ENCODE assay signal across 18 cellular contexts in genomic region chr18:57811477-57812125, GRCh38. TPM values are rescaled to one million over a fixed set of nuclear protein-coding genes. Genes with fewer than 3 reads are reported as not detected.
A peak's percentile ranks its signal among the peaks of the same experiment; 100 is the strongest.
DNase-seq lines count a peak whose midpoint lies in the region; ATAC-seq and FAIRE-seq lines count a peak whose summit lies in the region.
"Had no signal": no experiment of that assay in that cellular context is flagged by ENCODE, and none has a peak within 500 bp of the region (broad histone marks: within the 10 kb centered on the region; RNA-seq: fewer than 3 reads in every experiment).

No MANE protein-coding gene starts in this region.

- H3K9me3 ChIP-seq in small intestine (ENCODE audit: control insufficient read depth, low read depth), result no peaks in the 10 kb centered on the region
- H3K9me3 ChIP-seq: BE2C, Peyer's patch, SJCRH30 had no signal

- no peak overlapping the region for H3K4me3 ChIP-seq in small intestine (ENCODE audit: low read depth in 1 of 2, low read length in 2 of 2)
- H3K4me3 ChIP-seq: MG63, Peyer's patch, SJCRH30 had no signal

- no peak for ATAC-seq in HG03439 (IDR thresholded peaks at IDR 0.05; ENCODE audit: unreplicated experiment)

- peaks cover 0 to 6% of the 10 kb centered on the region in 2 donors for H3K4me1 ChIP-seq in small intestine (ENCODE audit: control insufficient read depth in 2 of 2, insufficient read depth in 1 of 2, low read depth in 1 of 2, low read length in 1 of 2)
- H3K4me1 ChIP-seq: BE2C, Peyer's patch, SJCRH30 had no signal

- H3K27me3 ChIP-seq in small intestine (ENCODE audit: control insufficient read depth in 2 of 2, insufficient read depth in 2 of 2, low read length in 2 of 2), result no peaks in the 10 kb centered on the region
- H3K27me3 ChIP-seq: BE2C, MG63, Peyer's patch, SJCRH30 had no signal

- no peak for FAIRE-seq in RCC 7860 (lab: Jason Lieb, UNC)
- no peak for FAIRE-seq in small intestine (lab: Jason Lieb, UNC)

- no peak overlapping the region for H3K27ac ChIP-seq in small intestine (ENCODE audit: low read depth in 1 of 2, low read length in 1 of 2)
- H3K27ac ChIP-seq: KMS-11, Peyer's patch, SJCRH30 had no signal

- WGBS in small intestine, 3 donors, result 50 to 78% (median 62%) methylated on average over 4 of the region's 4 CpGs

- DNase-seq in ELR (ENCODE audit: low read depth) (peak; percentile 76), RCC 7860 (ENCODE audit: low spot score) (peak; percentile 66), glomerular visceral epithelial cell (ENCODE audit: extremely low spot score) (peak; percentile 53), small intestine (peak; percentile 45), MV-4-11 (lab: John Stamatoyannopoulos, UW) (no peak), iPS-NIHi11 (ENCODE audit: low spot score) (no peak)
- DNase-seq: BE2C; CD4-positive, alpha-beta memory T cell; DND-41; MG63; NCI-H1105; NCI-H187 treated with DMSO at 0.1 percent for 48 hours; NCI-H2171; NCI-H82; SJCRH30 had no signal

- peaks cover 0 to 2% of the 10 kb centered on the region in 2 donors for H3K36me3 ChIP-seq in small intestine (ENCODE audit: control insufficient read depth in 2 of 2, insufficient read depth in 2 of 2, low read length in 2 of 2)
- H3K36me3 ChIP-seq: BE2C, Peyer's patch, SJCRH30 had no signal

RNA-seq across cellular contexts. Expression of gene ATP8B1, which starts 8.5 kb away (rescaled TPM):
- polyA plus RNA-seq in small intestine, result 10 to 100 TPM; 25.5 to 57.1 (median 28.4) TPM

Comparison
In these comparisons a context has a peak if more than half of its experiments do, and no peak if none do; other contexts are left out.
1. DNase-seq: peak in ELR (single experiment), RCC 7860 (single experiment), glomerular visceral epithelial cell (single experiment) and small intestine (single experiment); none in MV-4-11 (single experiment) and iPS-NIHi11 (single experiment).